19 cellular contexts compared by ENCODE assay signal in genomic region chr15:53843869-53844569, GRCh38.
"Had no signal": no experiment of that assay in that cellular context is flagged by ENCODE, and none has a peak within 500 bp of the region (broad histone marks: within the 10 kb centered on the region; RNA-seq: fewer than 3 reads in every experiment).

No MANE protein-coding gene starts in this region.

- H3K9me3 ChIP-seq: esophagus squamous epithelium, ovary, thoracic aorta, upper lobe of right lung had no signal

- H3K4me3 ChIP-seq: esophagus squamous epithelium, heart right ventricle, neural progenitor cell, ovary, thoracic aorta, upper lobe of right lung had no signal

- H3K9ac ChIP-seq: neural progenitor cell had no signal

- H3K36me3 ChIP-seq: esophagus squamous epithelium, heart right ventricle, neural progenitor cell, ovary, thoracic aorta, upper lobe of right lung had no signal

- H3K4me2 ChIP-seq: neural progenitor cell had no signal

- H2AFZ ChIP-seq: neural progenitor cell had no signal

- DNase-seq: activated CD4-positive, alpha-beta memory T cell treated with anti-CD3 and anti-CD28 coated beads for 36 hours; activated CD4-positive, alpha-beta T cell treated with anti-CD3 and anti-CD28 coated beads for 4 hours; activated T-cell treated with anti-CD3 and anti-CD28 coated beads for 4 hours; cerebellar nuclear complex; effector CD4-positive, alpha-beta T cell; esophagus squamous epithelium; heart right ventricle; mammary epithelial cell; naive B cell; ovary; stimulated activated CD4-positive, alpha-beta T cell treated with anti-CD3 and anti-CD28 coated beads, Interleukin-4, amount 100 ng/mL, for 4 hours; upper lobe of right lung had no signal

- H3K27me3 ChIP-seq: esophagus squamous epithelium, heart right ventricle, neural progenitor cell, ovary, upper lobe of right lung had no signal

- ATAC-seq: heart right ventricle; sciatic nerve; stimulated activated memory B cell treated with anti-CD40 and anti-IgM and Interleukin-4, amounts not matched to agents 10 μg/mL and 1 μg/mL and 100 μg/mL, for 72 hours; upper lobe of right lung had no signal

- FAIRE-seq: bronchial epithelial cell, islet of Langerhans, TTC549 had no signal

- H3K4me1 ChIP-seq: esophagus squamous epithelium, heart right ventricle, neural progenitor cell, upper lobe of right lung had no signal

- H3K27ac ChIP-seq: esophagus squamous epithelium, heart right ventricle, neural progenitor cell, ovary, thoracic aorta, upper lobe of right lung had no signal
